9 cellular contexts compared by ENCODE assay signal in the genomic region with DNA sequence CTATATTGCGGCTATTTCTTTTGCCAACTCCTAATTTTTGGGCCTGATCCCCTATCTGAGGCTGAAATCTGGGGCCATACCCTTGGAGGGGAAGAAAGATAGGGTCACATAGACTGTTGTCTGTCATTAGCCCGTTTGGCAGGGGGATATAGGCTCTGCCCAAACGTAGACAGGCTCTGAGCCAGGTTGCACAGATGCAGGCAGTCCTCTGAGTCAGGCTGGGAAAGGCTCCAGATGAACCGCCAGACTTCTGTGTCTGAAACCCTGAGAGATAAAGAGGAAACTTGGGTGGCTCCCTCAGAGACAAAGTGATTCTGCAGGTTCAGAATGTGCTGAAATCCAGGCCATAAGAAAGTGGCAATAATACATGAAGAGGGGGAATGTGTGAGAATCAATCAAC. TPM values are rescaled to one million over a fixed set of nuclear protein-coding genes. Genes with fewer than 3 reads are reported as not detected.
A peak's percentile ranks its signal among the peaks of the same experiment; 100 is the strongest.
DNase-seq lines count a peak whose midpoint lies in the region; FAIRE-seq and TF ChIP-seq lines count a peak whose summit lies in the region.
"Had no signal": no experiment of that assay in that cellular context is flagged by ENCODE, and none has a peak within 500 bp of the region (broad histone marks: within the 10 kb centered on the region; RNA-seq: fewer than 3 reads in every experiment).

No MANE protein-coding gene starts in this region.

- no peaks in the 10 kb centered on the region for H3K27me3 Mint-ChIP-seq in astrocyte (ENCODE audit: low read depth, unreplicated experiment)
- H3K27me3 Mint-ChIP-seq in immature natural killer cell (ENCODE audit: low read depth in 3 of 3), result peaks cover 8 to 21% (median 13%) of the 10 kb centered on the region in 3 donors

- H3K4me1 ChIP-seq in astrocyte (ENCODE audit: insufficient read depth, low read length) (peaks cover 24% of the 10 kb centered on the region), transverse colon (peaks cover 8 to 72% (median 21%) of the 10 kb centered on the region in 4 donors)

- DNase-seq in NCI-H82 (lab: John Stamatoyannopoulos, UW), result peak; percentile 31
- no peak for DNase-seq in NCI-H82 treated with DMSO at 0.1 percent for 48 hours (lab: John Stamatoyannopoulos, UW; ENCODE audit: unreplicated experiment)
- DNase-seq in astrocyte (ENCODE audit: low read depth), result peak; percentile 89
- no peak for DNase-seq in immature natural killer cell
- DNase-seq in transverse colon, result peak; percentile 53
- DNase-seq in SW480 (ENCODE audit: low spot score), result no peak
- no peak for DNase-seq in NCI-H2081 treated with DMSO at 0.1 percent for 48 hours (lab: John Stamatoyannopoulos, UW)
- no peak for DNase-seq in activated CD4-positive, alpha-beta T cell treated with anti-CD3 and anti-CD28 coated beads, Interleukin-2, amount 50 U/mL, for 4 hours

- H3K27ac Mint-ChIP-seq in astrocyte (ENCODE audit: unreplicated experiment) (peak overlapping the region; percentile 56), immature natural killer cell (peak overlapping the region in 5 of 6 donors; percentile 62 to 99 (median 76))

- no peak overlapping the region for H2AFZ ChIP-seq in astrocyte (ENCODE audit: low read depth, low read length)

- no peak overlapping the region for H3K9ac ChIP-seq in astrocyte (ENCODE audit: low read length)

- no peaks in the 10 kb centered on the region for H3K9me3 ChIP-seq in astrocyte (ENCODE audit: insufficient read depth, low read depth, low read length)
- no peaks in the 10 kb centered on the region for H3K9me3 ChIP-seq in transverse colon

- no peak for TF ChIP-seq EP300 in transverse colon (IDR thresholded peaks at IDR 0.05; ENCODE audit: low read depth)

- H3K36me3 ChIP-seq in astrocyte (ENCODE audit: insufficient read depth, low read length) (no peaks in the 10 kb centered on the region), transverse colon (no peaks in the 10 kb centered on the region)

- in situ Hi-C loops in transverse colon (cut with MboI; ENCODE audit: low pct_ligation_motif_present in 1 of 4, low pct_unique_long_range_greater_than_20kb in 1 of 4, low sequenced_read_pairs in 3 of 4), result no loop called here

- no peak for TF ChIP-seq CTCF in astrocyte (IDR thresholded peaks at IDR 0.05; ENCODE audit: insufficient read depth, low read depth, low read length)
- TF ChIP-seq CTCF in transverse colon (IDR thresholded peaks at IDR 0.05), result no peak

- no peak for TF ChIP-seq POLR2A in transverse colon (IDR thresholded peaks at IDR 0.05)

- 39 to 60% methylated on average over 1 to 4 of the region's 4 CpGs for WGBS in transverse colon (ENCODE audit: low coverage in 1 of 2), 2 donors

- H3K4me1 Mint-ChIP-seq in astrocyte (ENCODE audit: low read depth, unreplicated experiment) (peaks cover 21% of the 10 kb centered on the region), immature natural killer cell (peaks cover 64 to 75% of the 10 kb centered on the region in 2 donors)

- intact Hi-C loops in transverse colon (cut with DNase I; ENCODE audit: low total_unique reads), result no loop called here

- H3K9me3 Mint-ChIP-seq in astrocyte (ENCODE audit: unreplicated experiment) (no peaks in the 10 kb centered on the region), immature natural killer cell (no peaks in the 10 kb centered on the region)

- H3K4me2 ChIP-seq in astrocyte (ENCODE audit: low read length), result peak overlapping the region; percentile 40

- H3K27ac ChIP-seq in astrocyte (ENCODE audit: low read depth, low read length) (peak overlapping the region; percentile 24), transverse colon (peak overlapping the region; percentile 35 to 80 (median 72))

- H3K79me2 ChIP-seq in astrocyte (ENCODE audit: insufficient read depth, low read length), result peaks cover 11% of the 10 kb centered on the region

- peaks cover 9% of the 10 kb centered on the region for H4K20me1 ChIP-seq in astrocyte (ENCODE audit: insufficient read depth, low read length)

- H3K36me3 Mint-ChIP-seq in astrocyte (ENCODE audit: low read depth, unreplicated experiment), result no peaks in the 10 kb centered on the region
- H3K36me3 Mint-ChIP-seq in immature natural killer cell, result peaks cover 0 to 3% (median 1%) of the 10 kb centered on the region in 3 donors

- no peak overlapping the region for H3K4me3 Mint-ChIP-seq in astrocyte (ENCODE audit: unreplicated experiment)
- H3K4me3 Mint-ChIP-seq in immature natural killer cell, result peak overlapping the region in 2 of 5 donors; percentile 13 to 18

- no peak for FAIRE-seq in astrocyte (lab: Jason Lieb, UNC)
- FAIRE-seq: A204.1 had no signal

- H3K4me3 ChIP-seq in astrocyte (ENCODE audit: insufficient read depth, low read depth, low read length), result no peak overlapping the region
- H3K4me3 ChIP-seq in transverse colon, result no peak overlapping the region

- H3K27me3 ChIP-seq in astrocyte (ENCODE audit: insufficient read depth, low read length) (no peaks in the 10 kb centered on the region), transverse colon (no peaks in the 10 kb centered on the region)

RNA-seq across cellular contexts. Expression of a gene that starts 4.0 kb away (rescaled TPM):
- total RNA-seq in astrocyte (929 and 930 TPM in 2 replicates), transverse colon (100 to 1,000 TPM in 3 of 4 donors, 10 to 100 TPM in 1; 81.0 to 290 (median 238) TPM)
- polyA plus RNA-seq in immature natural killer cell, result 1,000 to 10,000 TPM in 1 of 3 donors, 100 to 1,000 TPM in 2; 766 to 1,293 (median 950) TPM

Comparison
In these comparisons a context has a peak if more than half of its experiments do, and no peak if none do; other contexts are left out.
1. DNase-seq: peak in NCI-H82 (single experiment), astrocyte (single experiment) and transverse colon (single experiment); none in NCI-H82 treated with DMSO at 0.1 percent for 48 hours (single experiment), immature natural killer cell (0 of 3), SW480 (single experiment), NCI-H2081 treated with DMSO at 0.1 percent for 48 hours (single experiment) and activated CD4-positive, alpha-beta T cell treated with anti-CD3 and anti-CD28 coated beads, Interleukin-2, amount 50 U/mL, for 4 hours (0 of 2).